In genomic region chr19:18279266-18279515, GRCh38 we compare ENCODE assay signal across 1 cellular context.
TF ChIP-seq lines count a peak whose summit lies in the region.

No MANE protein-coding gene starts in this region.

TF ChIP-seq in H1, 55 proteins besides CTCF, POLR2A, EP300 and RAD21:
- TF ChIP-seq KDM5A (IDR thresholded peaks at IDR 0.05; ENCODE audit: low read length) (0 out of 2 replicates have a peak, but pooled peaks have one; percentile 87), EGR1 (IDR thresholded peaks at IDR 0.05; ENCODE audit: borderline replicate concordance, low read depth, low read length) (no peak), BRCA1 (IDR thresholded peaks at IDR 0.05; ENCODE audit: low read depth, low read length) (no peak), TAF1 (IDR thresholded peaks at IDR 0.05; ENCODE audit: low read depth, low read length) (no peak), NANOG (IDR thresholded peaks at IDR 0.05; ENCODE audit: insufficient read depth, low read depth, low read length, poor library complexity, severe bottlenecking) (no peak), SP2 (IDR thresholded peaks at IDR 0.05; ENCODE audit: low read length) (no peak)
TF ChIP-seq in H1: peak in this region for 1.
